In genomic region chr4:77175201-77175610, GRCh38 we compare ENCODE assay signal across 17 cellular contexts. TPM values are rescaled to one million over a fixed set of nuclear protein-coding genes. Genes with fewer than 3 reads are reported as not detected.
DNase-seq lines count a peak whose midpoint lies in the region; ATAC-seq and TF ChIP-seq lines count a peak whose summit lies in the region.
"Had no signal": no experiment of that assay in that cellular context is flagged by ENCODE, and none has a peak within 500 bp of the region (broad histone marks: within the 10 kb centered on the region; RNA-seq: fewer than 3 reads in every experiment).

No MANE protein-coding gene starts in this region.

- peak; percentile 88 for ATAC-seq in GM23338
- no peak for ATAC-seq in HG02938 (IDR thresholded peaks at IDR 0.05; ENCODE audit: unreplicated experiment)

- H2AFZ ChIP-seq in GM23338: no peak overlapping the region
- H2AFZ ChIP-seq: PC-9 had no signal

- no peaks in the 10 kb centered on the region for H3K36me3 ChIP-seq in GM23338 (ENCODE audit: insufficient read depth)

- no peak overlapping the region for H3K4me3 ChIP-seq in GM23338
- H3K4me3 ChIP-seq: PC-9, SK-N-MC had no signal

- H3K79me2 ChIP-seq in GM23338 (replicated peaks; ENCODE audit: insufficient read depth): no peaks in the 10 kb centered on the region

- H3K4me1 ChIP-seq in GM23338 (ENCODE audit: insufficient read depth): peaks cover 4% of the 10 kb centered on the region

- H4K20me1 ChIP-seq in GM23338 (replicated peaks; ENCODE audit: insufficient read depth): no peaks in the 10 kb centered on the region; the same call in 1 of the 2 replicates

- H3K27ac Mint-ChIP-seq in GM23338: no peak overlapping the region

- H3K4me3 Mint-ChIP-seq in GM23338: no peak overlapping the region; the same call in 2 of the 3 replicates

- H3K36me3 Mint-ChIP-seq in GM23338 (ENCODE audit: low read depth): no peaks in the 10 kb centered on the region; the same call in 2 of the 3 replicates

- H3K9me3 Mint-ChIP-seq in GM23338: no peaks in the 10 kb centered on the region

- DNase-seq in GM23338 (ENCODE audit: low spot score) (peak; percentile 86), NCI-H82 treated with DMSO at 0.1 percent for 48 hours (lab: John Stamatoyannopoulos, UW; ENCODE audit: unreplicated experiment) (peak; percentile 50), iPS-NIHi11 (ENCODE audit: low spot score) (peak; percentile 74), retina (peak; percentile 42), medulla oblongata (ENCODE audit: extremely low spot score) (no peak), NCI-H2029 (lab: John Stamatoyannopoulos, UW) (no peak)
- DNase-seq: AML-193, Calu3, DMS79, GF-D8, KG1, MM.1S, NCI-H1105 treated with DMSO at 0.1 percent for 48 hours, NCI-H2081, PC-9 had no signal

- no peak overlapping the region for H3K4me2 ChIP-seq in GM23338
- H3K4me2 ChIP-seq: PC-9 had no signal

- no peaks in the 10 kb centered on the region for H3K9me2 ChIP-seq in GM23338 (ENCODE audit: insufficient read depth)

- H3K4me1 Mint-ChIP-seq in GM23338: peaks cover 34% of the 10 kb centered on the region

- no peaks in the 10 kb centered on the region for H3F3A ChIP-seq in GM23338 (replicated peaks; ENCODE audit: low read depth)

- H3K27me3 Mint-ChIP-seq in GM23338 (ENCODE audit: insufficient read depth, low read depth, poor library complexity): peaks cover 43% of the 10 kb centered on the region

- H3K27ac ChIP-seq in GM23338 (ENCODE audit: low read depth): no peak overlapping the region
- H3K27ac ChIP-seq: PC-9, SK-N-MC had no signal

- TF ChIP-seq CTCF in GM23338 (conservative IDR thresholded peaks at IDR 0.05; ENCODE audit: low read depth in 2 of 2): no peak

- peaks cover 53% of the 10 kb centered on the region for H3K27me3 ChIP-seq in GM23338 (ENCODE audit: insufficient read depth)

TF ChIP-seq in GM23338, 12 proteins besides CTCF, POLR2A, EP300 and RAD21:
- TF ChIP-seq POLR2AphosphoS5 (IDR thresholded peaks at IDR 0.05; ENCODE audit: low read depth) (peak; percentile 31; the same call in 1 of the 2 replicates), EZH2phosphoT487 (IDR thresholded peaks at IDR 0.05; ENCODE audit: unreplicated experiment) (no peak), JUNB (IDR thresholded peaks at IDR 0.05; ENCODE audit: unreplicated experiment) (no peak), CREB1 (CRISPR knock-in tag; IDR thresholded peaks at IDR 0.05; ENCODE audit: low read depth) (peak; percentile 27; the same call in 1 of the 2 replicates), NANOG (IDR thresholded peaks at IDR 0.05; ENCODE audit: borderline replicate concordance) (0 out of 2 replicates have a peak, but pooled peaks have one; percentile 37)

RNA-seq across cellular contexts. Expression of gene CCNG2, which starts 18.2 kb away (rescaled TPM):
- total RNA-seq in GM23338 (2014; rRNA removed; shearing (Covaris generic)): 14.2 and 16.5 TPM in 2 replicates
- polyA plus RNA-seq in GM23338 (2016; fragmentation: Nextera tagmentation; extraction: Ambion mirVana): 5.4 and 7.1 TPM in 2 replicates

Comparison
In these comparisons a context has a peak if more than half of its experiments do, and no peak if none do; other contexts are left out.
1. DNase-seq: peak in GM23338 (single experiment), NCI-H82 treated with DMSO at 0.1 percent for 48 hours (single experiment), iPS-NIHi11 (single experiment) and retina (single experiment); none in medulla oblongata (single experiment) and NCI-H2029 (single experiment).